15 cellular contexts compared by ENCODE assay signal in genomic region chr3:151999936-152000335, GRCh38.
A peak's percentile ranks its signal among the peaks of the same experiment; 100 is the strongest.
DNase-seq lines count a peak whose midpoint lies in the region; TF ChIP-seq lines count a peak whose summit lies in the region.
"Had no signal": no experiment of that assay in that cellular context is flagged by ENCODE, and none has a peak within 500 bp of the region (broad histone marks: within the 10 kb centered on the region; RNA-seq: fewer than 3 reads in every experiment).

No MANE protein-coding gene starts in this region.

- H3K79me2 ChIP-seq in mammary epithelial cell (ENCODE audit: insufficient read depth, low read length), result no peaks in the 10 kb centered on the region

- H3K9me3 ChIP-seq in mammary epithelial cell (replicated peaks; ENCODE audit: insufficient read depth, low read length), result no peaks in the 10 kb centered on the region

- intact Hi-C loops in mammary epithelial cell (cut with micrococcal nuclease), result no loop called here
- intact Hi-C loops in MCF 10A (cut with micrococcal nuclease), result no loop called here

- H3K27ac ChIP-seq in mammary epithelial cell (ENCODE audit: insufficient read depth, low read depth, low read length), result no peak overlapping the region
- no peak overlapping the region for H3K27ac ChIP-seq in epithelial cell of prostate

- no peaks in the 10 kb centered on the region for H3K27me3 Mint-ChIP-seq in MCF 10A (ENCODE audit: insufficient read depth, unreplicated experiment)
- H3K27me3 Mint-ChIP-seq in neural crest cell (ENCODE audit: low read depth), result no peaks in the 10 kb centered on the region
- H3K27me3 Mint-ChIP-seq: CD4-positive, alpha-beta T cell had no signal

- POLR2A ChIA-PET in MCF 10A (lab: Yijun Ruan, JAX), result no interaction called here

- BruUV-seq in mammary epithelial cell (replicated peaks; lab: Mats Ljungman, UMichigan), result no TSS peak
- no TSS peak for BruUV-seq in MCF 10A (replicated peaks; lab: Mats Ljungman, UMichigan)

- no peak overlapping the region for H3K4me3 ChIP-seq in mammary epithelial cell (replicated peaks in 1 of 3; ENCODE audit: insufficient read depth in 1 of 3, low read depth in 2 of 3, low read length in 3 of 3)

- in situ Hi-C loops in mammary epithelial cell (cut with MboI; ENCODE audit: low sequenced_read_pairs in 2 of 2), result no loop called here

- WGBS in mammary epithelial cell (ENCODE audit: low coverage, missing lambda C conversion rate), result 98% methylated on average over 5 of the region's 5 CpGs

- no peak for TF ChIP-seq CTCF in mammary epithelial cell (conservative IDR thresholded peaks at IDR 0.05 in 1 of 2, IDR thresholded peaks at IDR 0.05 in 1 of 2; ENCODE audit: extremely low read depth in 1 of 2, insufficient read depth in 1 of 2, low read depth in 1 of 2, low read length in 2 of 2)
- no peak for TF ChIP-seq CTCF in MCF 10A (IDR thresholded peaks at IDR 0.05; ENCODE audit: unreplicated experiment)
- no peak for TF ChIP-seq CTCF in neural crest cell (conservative IDR thresholded peaks at IDR 0.05)

- H3K9me3 Mint-ChIP-seq in MCF 10A (ENCODE audit: unreplicated experiment) (no peaks in the 10 kb centered on the region), neural crest cell (no peaks in the 10 kb centered on the region)
- H3K9me3 Mint-ChIP-seq: CD4-positive, alpha-beta T cell; H9 had no signal

- CTCF ChIA-PET in mammary epithelial cell (lab: Charles Lee; ENCODE audit: low non-redundant PET) (no interaction called here), MCF 10A (lab: Yijun Ruan, JAX) (no interaction called here)

- H3K27ac Mint-ChIP-seq in MCF 10A (ENCODE audit: low read depth, unreplicated experiment) (no peak overlapping the region), neural crest cell (ENCODE audit: unreplicated experiment) (peak overlapping the region; percentile 62)
- H3K27ac Mint-ChIP-seq: B cell; CD4-positive, alpha-beta T cell; H9 had no signal

- no peaks in the 10 kb centered on the region for H3K36me3 Mint-ChIP-seq in MCF 10A (ENCODE audit: insufficient read depth, unreplicated experiment)
- H3K36me3 Mint-ChIP-seq in neural crest cell (ENCODE audit: low read depth), result no peaks in the 10 kb centered on the region

- no peak overlapping the region for H3K9ac ChIP-seq in mammary epithelial cell (ENCODE audit: insufficient read depth, low read length)

- H4K20me1 ChIP-seq in mammary epithelial cell (ENCODE audit: insufficient read depth, low read length), result no peaks in the 10 kb centered on the region

- H3K4me2 ChIP-seq in mammary epithelial cell (ENCODE audit: insufficient read depth, low read depth, low read length), result no peak overlapping the region

- H3K4me1 ChIP-seq in mammary epithelial cell (ENCODE audit: insufficient read depth, low read length), result no peaks in the 10 kb centered on the region

- peak; percentile 43 for DNase-seq in mammary epithelial cell
- DNase-seq in MCF 10A (ENCODE audit: unreplicated experiment), result no peak
- DNase-seq in epithelial cell of prostate (ENCODE audit: low read depth, low spot score), result peak; percentile 27
- DNase-seq in neural crest cell (ENCODE audit: low read depth, low spot score), result no peak
- no peak for DNase-seq in stimulated activated naive CD4-positive, alpha-beta T cell treated with Interleukin-2 at 50 U/mL for 16 hours (lab: John Stamatoyannopoulos, UW)
- no peak for DNase-seq in HuH-7 (ENCODE audit: low spot score)
- DNase-seq in OCI-M1 (lab: John Stamatoyannopoulos, UW), result no peak
- DNase-seq: 8988T; C1 segment of cervical spinal cord; Calu3; CD4-positive, alpha-beta T cell; DMS79; GOT3; H9 had no signal

- no peaks in the 10 kb centered on the region for H3K27me3 ChIP-seq in mammary epithelial cell (ENCODE audit: insufficient read depth, low read length)

- H3K4me3 Mint-ChIP-seq in MCF 10A (ENCODE audit: unreplicated experiment) (no peak overlapping the region), neural crest cell (no peak overlapping the region)
- H3K4me3 Mint-ChIP-seq: B cell; CD4-positive, alpha-beta T cell; H9 had no signal

- H3K4me1 Mint-ChIP-seq in MCF 10A (ENCODE audit: insufficient read depth, unreplicated experiment) (no peaks in the 10 kb centered on the region), neural crest cell (no peaks in the 10 kb centered on the region)
- H3K4me1 Mint-ChIP-seq: B cell, H9 had no signal

- no peak overlapping the region for H2AFZ ChIP-seq in mammary epithelial cell (ENCODE audit: low read depth, low read length)

- no peaks in the 10 kb centered on the region for H3K36me3 ChIP-seq in mammary epithelial cell (ENCODE audit: insufficient read depth, low read length)

- dilution Hi-C loops in mammary epithelial cell (cut with HindIII; ENCODE audit: low sequenced_read_pairs), result no loop called here

Comparison
In these comparisons a context has a peak if more than half of its experiments do, and no peak if none do; other contexts are left out.
1. DNase-seq: peak in mammary epithelial cell (single experiment) and epithelial cell of prostate (single experiment); none in MCF 10A (single experiment), neural crest cell (single experiment), stimulated activated naive CD4-positive, alpha-beta T cell treated with Interleukin-2 at 50 U/mL for 16 hours (single experiment), HuH-7 (single experiment) and OCI-M1 (single experiment).